Comparison of ENCODE assay signal across 9 cellular contexts in the genomic region with DNA sequence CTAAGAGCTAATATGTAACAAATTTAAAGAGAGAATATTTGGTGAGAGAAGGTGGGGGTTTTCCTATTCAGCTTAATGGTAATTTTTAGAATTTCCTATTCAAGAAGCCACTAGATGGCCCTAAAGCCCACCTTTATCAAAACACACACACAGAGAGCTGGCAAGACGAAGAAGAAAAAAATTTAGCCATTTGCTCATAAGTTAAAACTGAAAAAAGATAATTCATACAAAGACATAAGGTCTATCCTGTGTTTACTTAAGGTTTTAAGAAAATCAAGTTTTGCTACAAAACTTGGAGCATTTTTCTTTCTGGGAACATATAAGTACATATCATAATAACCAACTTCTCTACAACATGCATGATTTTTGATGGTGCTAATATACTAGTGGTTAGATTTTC. TPM values are rescaled to one million over a fixed set of nuclear protein-coding genes. Genes with fewer than 3 reads are reported as not detected.
DNase-seq lines count a peak whose midpoint lies in the region; ATAC-seq and TF ChIP-seq lines count a peak whose summit lies in the region.
"Had no signal": no experiment of that assay in that cellular context is flagged by ENCODE, and none has a peak within 500 bp of the region (broad histone marks: within the 10 kb centered on the region; RNA-seq: fewer than 3 reads in every experiment).

No MANE protein-coding gene starts in this region.

- H3K27me3 Mint-ChIP-seq in activated T-helper 2 cell treated with anti-CD3 and anti-CD28 coated beads, Interferon-gamma antibody, Interleukin-2, Interleukin-4, amounts not matched to agents 10 μg/mL and 5 μg/mL and 100 μg/mL, durations not matched to agents 14 hours and 24 hours and 36 hours (ENCODE audit: low read depth) = peaks cover 2% of the 10 kb centered on the region
- H3K27me3 Mint-ChIP-seq: IgD-negative memory B cell had no signal

- H3K36me3 ChIP-seq in BE2C (no peaks in the 10 kb centered on the region), brain microvascular endothelial cell (replicated peaks) (no peaks in the 10 kb centered on the region), kidney epithelial cell (ENCODE audit: control insufficient read depth, insufficient read depth, low read length) (peaks cover 2% of the 10 kb centered on the region), thyroid gland (no peaks in the 10 kb centered on the region)

- peak; percentile 50 for TF ChIP-seq CTCF in BE2C (IDR thresholded peaks at IDR 0.05; ENCODE audit: low read depth, low read length)
- peak; percentile 40 for TF ChIP-seq CTCF in brain microvascular endothelial cell (IDR thresholded peaks at IDR 0.05; ENCODE audit: low read depth, low read length, missing control alignments)
- peak; percentile 23 for TF ChIP-seq CTCF in kidney epithelial cell (IDR thresholded peaks at IDR 0.05; ENCODE audit: insufficient read depth, low read length, poor library complexity, severe bottlenecking)
- peak in 5 of 6 experiments; percentile 21 to 70 (median 52) for TF ChIP-seq CTCF in thyroid gland (IDR thresholded peaks at IDR 0.05)

- H3K27ac Mint-ChIP-seq in activated T-helper 2 cell treated with anti-CD3 and anti-CD28 coated beads, Interferon-gamma antibody, Interleukin-2, Interleukin-4, amounts not matched to agents 10 μg/mL and 5 μg/mL and 100 μg/mL, durations not matched to agents 14 hours and 24 hours and 36 hours = no peak overlapping the region

- TF ChIP-seq POLR2A in thyroid gland (IDR thresholded peaks at IDR 0.05) = no peak

- in situ Hi-C loops in brain microvascular endothelial cell (cut with HindIII; ENCODE audit: low pct_ligation_motif_present, low sequenced_read_pairs) = loop anchor here (10.0 kb wide), 1 partner anchor 292 kb away; no protein-coding TSS in a partner anchor

- intact Hi-C loops in thyroid gland (cut with DNase I) = loop anchor here (5.0 to 10.0 kb wide), 2 partner anchors 275 to 362 kb away; no protein-coding TSS in a partner anchor
- intact Hi-C loops in activated T-helper 2 cell treated with anti-CD3 and anti-CD28 coated beads, Interferon-gamma antibody, Interleukin-2, Interleukin-4, amounts not matched to agents 10 μg/mL and 5 μg/mL and 100 μg/mL, durations not matched to agents 14 hours and 24 hours and 36 hours (cut with micrococcal nuclease) = loop anchor here (1.0 to 5.0 kb wide), 4 partner anchors 175 to 654 kb away; no protein-coding TSS in a partner anchor

- DNase-seq in BE2C = no peak
- DNase-seq in NCI-H526 (lab: John Stamatoyannopoulos, UW) = peak; percentile 56 to 68
- peak; percentile 51 for DNase-seq in brain microvascular endothelial cell
- DNase-seq in kidney epithelial cell (ENCODE audit: low read depth) = no peak
- DNase-seq in thyroid gland = no peak
- no peak for DNase-seq in activated T-helper 2 cell treated with anti-CD3 and anti-CD28 coated beads, Interferon-gamma antibody, Interleukin-2, Interleukin-4, amounts not matched to agents 10 μg/mL and 5 μg/mL and 100 μg/mL, durations not matched to agents 14 hours and 24 hours and 36 hours (ENCODE audit: low spot score)

- H3K9me3 Mint-ChIP-seq in activated T-helper 2 cell treated with anti-CD3 and anti-CD28 coated beads, Interferon-gamma antibody, Interleukin-2, Interleukin-4, amounts not matched to agents 10 μg/mL and 5 μg/mL and 100 μg/mL, durations not matched to agents 14 hours and 24 hours and 36 hours = no peaks in the 10 kb centered on the region
- H3K9me3 Mint-ChIP-seq: IgD-negative memory B cell had no signal

- H3K4me1 Mint-ChIP-seq in activated T-helper 2 cell treated with anti-CD3 and anti-CD28 coated beads, Interferon-gamma antibody, Interleukin-2, Interleukin-4, amounts not matched to agents 10 μg/mL and 5 μg/mL and 100 μg/mL, durations not matched to agents 14 hours and 24 hours and 36 hours (ENCODE audit: low read depth) = peaks cover 13% of the 10 kb centered on the region

- 16 to 19% methylated on average over 1 of the region's 1 CpG for WGBS in thyroid gland, 2 donors

- H3K36me3 Mint-ChIP-seq in activated T-helper 2 cell treated with anti-CD3 and anti-CD28 coated beads, Interferon-gamma antibody, Interleukin-2, Interleukin-4, amounts not matched to agents 10 μg/mL and 5 μg/mL and 100 μg/mL, durations not matched to agents 14 hours and 24 hours and 36 hours (ENCODE audit: low read depth) = no peaks in the 10 kb centered on the region
- H3K36me3 Mint-ChIP-seq: IgD-negative memory B cell had no signal

- H3K27me3 ChIP-seq in BE2C (peaks cover 3% of the 10 kb centered on the region; the same call in 1 of the 2 replicates), brain microvascular endothelial cell (replicated peaks) (no peaks in the 10 kb centered on the region), kidney epithelial cell (ENCODE audit: control insufficient read depth, insufficient read depth, low read length) (no peaks in the 10 kb centered on the region), thyroid gland (no peaks in the 10 kb centered on the region)

- no peaks in the 10 kb centered on the region for H3K9me3 ChIP-seq in BE2C
- H3K9me3 ChIP-seq in thyroid gland = no peaks in the 10 kb centered on the region

- H3K4me3 Mint-ChIP-seq in activated T-helper 2 cell treated with anti-CD3 and anti-CD28 coated beads, Interferon-gamma antibody, Interleukin-2, Interleukin-4, amounts not matched to agents 10 μg/mL and 5 μg/mL and 100 μg/mL, durations not matched to agents 14 hours and 24 hours and 36 hours (ENCODE audit: low read depth) = no peak overlapping the region
- H3K4me3 Mint-ChIP-seq: IgD-negative memory B cell had no signal

- H3K27ac ChIP-seq in brain microvascular endothelial cell (no peak overlapping the region), thyroid gland (no peak overlapping the region)

- H3K4me3 ChIP-seq in BE2C (ENCODE audit: low read depth, low read length) (no peak overlapping the region), brain microvascular endothelial cell (ENCODE audit: low read depth, low read length) (no peak overlapping the region), kidney epithelial cell (ENCODE audit: low read depth, low read length) (no peak overlapping the region), thyroid gland (replicated peaks in 1 of 3) (no peak overlapping the region)

- ATAC-seq in GM18858 (IDR thresholded peaks at IDR 0.05; ENCODE audit: unreplicated experiment) (peak; percentile 47), GM21526 (IDR thresholded peaks at IDR 0.05; ENCODE audit: low FRiP score, unreplicated experiment) (no peak)

- no peaks in the 10 kb centered on the region for H3K4me1 ChIP-seq in BE2C
- H3K4me1 ChIP-seq in thyroid gland = no peaks in the 10 kb centered on the region

RNA-seq across cellular contexts. Expression of a gene that starts 46.8 kb away (rescaled TPM):
- polyA plus RNA-seq in BE2C (2012; ENCODE audit: insufficient read depth, insufficient read length, low read depth) = not detected
- 4.8 and 8.4 TPM in 2 replicates for total RNA-seq in kidney epithelial cell
- total RNA-seq in thyroid gland = 1 to 10 TPM; 1.0 to 1.5 (median 1.2) TPM
- total RNA-seq in activated T-helper 2 cell treated with anti-CD3 and anti-CD28 coated beads, Interferon-gamma antibody, Interleukin-2, Interleukin-4, amounts not matched to agents 10 μg/mL and 5 μg/mL and 100 μg/mL, durations not matched to agents 14 hours and 24 hours and 36 hours = 49.9 and 50.4 TPM in 2 replicates

RNA-seq across cellular contexts. Expression of a gene that starts 47.1 kb away (rescaled TPM):
- not detected for polyA plus RNA-seq in BE2C (2012; ENCODE audit: insufficient read depth, insufficient read length, low read depth)
- 271 and 284 TPM in 2 replicates for total RNA-seq in kidney epithelial cell
- total RNA-seq in thyroid gland = 1 to 10 TPM; 2.5 to 4.8 (median 3.0) TPM
- total RNA-seq in activated T-helper 2 cell treated with anti-CD3 and anti-CD28 coated beads, Interferon-gamma antibody, Interleukin-2, Interleukin-4, amounts not matched to agents 10 μg/mL and 5 μg/mL and 100 μg/mL, durations not matched to agents 14 hours and 24 hours and 36 hours = 10.7 and 11.1 TPM in 2 replicates

Comparison
In these comparisons a context has a peak if more than half of its experiments do, and no peak if none do; other contexts are left out.
1. DNase-seq: peak in NCI-H526 (2 of 2) and brain microvascular endothelial cell (single experiment); none in BE2C (single experiment), kidney epithelial cell (single experiment), thyroid gland (0 of 2) and activated T-helper 2 cell treated with anti-CD3 and anti-CD28 coated beads, Interferon-gamma antibody, Interleukin-2, Interleukin-4, amounts not matched to agents 10 μg/mL and 5 μg/mL and 100 μg/mL, durations not matched to agents 14 hours and 24 hours and 36 hours (single experiment).
2. RNA of a gene that starts 47.1 kb away (total RNA-seq): 271 to 284 TPM in kidney epithelial cell; 10.7 to 11.1 TPM in activated T-helper 2 cell treated with anti-CD3 and anti-CD28 coated beads, Interferon-gamma antibody, Interleukin-2, Interleukin-4, amounts not matched to agents 10 μg/mL and 5 μg/mL and 100 μg/mL, durations not matched to agents 14 hours and 24 hours and 36 hours and 2.5 to 4.8 TPM in thyroid gland; every median in the first group is over 10 times any median in the second.
3. Peak in every context shown above with its lines, with median percentiles within 50 percentile points of each other: CTCF ChIP-seq.